1 cellular context compared by ENCODE assay signal in the genomic region with DNA sequence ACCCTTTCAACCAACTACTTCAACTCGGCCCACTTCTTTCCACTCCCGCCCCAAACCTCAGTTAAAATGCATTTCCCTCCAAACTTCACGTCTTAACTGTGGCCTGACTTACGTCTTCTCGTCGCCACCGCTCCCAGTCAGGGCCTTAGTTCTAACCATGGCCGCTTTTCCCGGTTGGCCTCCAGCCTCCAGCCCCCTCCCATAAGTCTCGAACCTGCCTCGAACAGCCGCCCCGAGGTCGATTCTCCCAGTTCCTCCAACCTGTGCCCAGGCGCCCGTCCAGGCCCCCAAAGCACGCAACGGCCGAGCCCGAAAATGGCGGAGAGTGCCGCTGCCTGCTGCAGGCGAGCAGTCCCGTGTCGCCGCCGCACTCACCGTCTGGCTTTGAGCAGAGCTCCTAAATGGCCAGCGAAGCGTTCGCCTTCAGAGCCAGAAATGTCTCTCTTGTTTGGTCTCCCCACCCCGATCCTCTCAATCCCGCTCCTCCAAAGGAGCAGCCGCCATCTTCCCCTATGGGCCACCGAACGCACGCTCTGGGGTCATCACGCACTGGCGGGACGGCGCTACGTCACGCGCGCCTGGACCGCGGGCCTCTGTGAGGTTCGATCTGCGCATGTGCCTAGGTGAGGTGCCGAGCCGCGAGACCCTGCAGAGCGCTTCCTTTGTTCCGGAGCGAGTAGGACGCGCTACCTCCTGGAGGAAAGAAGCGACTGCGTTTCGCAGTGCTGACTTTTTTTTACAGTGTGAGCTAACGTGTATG.
A peak's percentile ranks its signal among the peaks of the same experiment; 100 is the strongest.
TF ChIP-seq lines count a peak whose summit lies in the region.

Gene WDR33 (minus strand): TSS at position 535 of the 760 bp plus-strand sequence. CDS start 40,190 bp downstream, outside the sequence.

TF ChIP-seq in HepG2, 621 proteins besides CTCF, POLR2A, EP300 and RAD21 (continued from another document and continues in another):
- TF ChIP-seq ZBTB40 (IDR thresholded peaks at IDR 0.05) (no peak), ZBTB40 (CRISPR knock-in tag; IDR thresholded peaks at IDR 0.05) (peak; percentile 74), ZNF33A (CRISPR knock-in tag; IDR thresholded peaks at IDR 0.05; ENCODE audit: borderline replicate concordance) (peak; percentile 57; the same call in 1 of the 2 replicates), KMT2B (CRISPR knock-in tag; IDR thresholded peaks at IDR 0.05) (peak; percentile 98), SIX1 (CRISPR knock-in tag; IDR thresholded peaks at IDR 0.05; ENCODE audit: borderline replicate concordance) (no peak; the same call in 1 of the 2 replicates), TBX2 (CRISPR knock-in tag; IDR thresholded peaks at IDR 0.05; ENCODE audit: borderline replicate concordance) (peak; percentile 83), ZNF431 (CRISPR knock-in tag; IDR thresholded peaks at IDR 0.05; ENCODE audit: borderline replicate concordance, low read depth) (peak; percentile 92), ZFX (CRISPR knock-in tag; IDR thresholded peaks at IDR 0.05; ENCODE audit: low read depth) (peak; percentile 98), CBX5 (CRISPR knock-in tag; IDR thresholded peaks at IDR 0.05; ENCODE audit: borderline replicate concordance) (peak; percentile 69; the same call in 1 of the 2 replicates), RFX5 (IDR thresholded peaks at IDR 0.05; ENCODE audit: low read depth, low read length) (no peak), ETV6 (CRISPR knock-in tag; conservative IDR thresholded peaks at IDR 0.05) (no peak; the same call in 1 of the 2 replicates), PCBP1 (IDR thresholded peaks at IDR 0.05; ENCODE audit: borderline replicate concordance, low read depth, low read length) (no peak), ZBTB21 (CRISPR knock-in tag; IDR thresholded peaks at IDR 0.05) (peak; percentile 94), ZBTB4 (CRISPR knock-in tag; IDR thresholded peaks at IDR 0.05; ENCODE audit: borderline replicate concordance) (peak; percentile 90; the same call in 1 of the 2 replicates), AKAP8 (CRISPR knock-in tag; IDR thresholded peaks at IDR 0.05) (peak; percentile 75)
- TF ChIP-seq, protein P1, sequence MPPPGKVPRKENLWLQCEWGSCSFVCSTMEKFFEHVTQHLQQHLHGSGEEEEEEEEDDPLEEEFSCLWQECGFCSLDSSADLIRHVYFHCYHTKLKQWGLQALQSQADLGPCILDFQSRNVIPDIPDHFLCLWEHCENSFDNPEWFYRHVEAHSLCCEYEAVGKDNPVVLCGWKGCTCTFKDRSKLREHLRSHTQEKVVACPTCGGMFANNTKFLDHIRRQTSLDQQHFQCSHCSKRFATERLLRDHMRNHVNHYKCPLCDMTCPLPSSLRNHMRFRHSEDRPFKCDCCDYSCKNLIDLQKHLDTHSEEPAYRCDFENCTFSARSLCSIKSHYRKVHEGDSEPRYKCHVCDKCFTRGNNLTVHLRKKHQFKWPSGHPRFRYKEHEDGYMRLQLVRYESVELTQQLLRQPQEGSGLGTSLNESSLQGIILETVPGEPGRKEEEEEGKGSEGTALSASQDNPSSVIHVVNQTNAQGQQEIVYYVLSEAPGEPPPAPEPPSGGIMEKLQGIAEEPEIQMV (CRISPR knock-in tag; IDR thresholded peaks at IDR 0.05; ENCODE audit: low read depth) = peak; percentile 89
- TF ChIP-seq, protein P2, sequence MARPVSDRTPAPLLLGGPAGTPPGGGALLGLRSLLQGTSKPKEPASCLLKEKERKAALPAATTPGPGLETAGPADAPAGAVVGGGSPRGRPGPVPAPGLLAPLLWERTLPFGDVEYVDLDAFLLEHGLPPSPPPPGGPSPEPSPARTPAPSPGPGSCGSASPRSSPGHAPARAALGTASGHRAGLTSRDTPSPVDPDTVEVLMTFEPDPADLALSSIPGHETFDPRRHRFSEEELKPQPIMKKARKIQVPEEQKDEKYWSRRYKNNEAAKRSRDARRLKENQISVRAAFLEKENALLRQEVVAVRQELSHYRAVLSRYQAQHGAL (CRISPR knock-in tag; IDR thresholded peaks at IDR 0.05; ENCODE audit: not compliant biosample characterization) = peak; percentile 47
- TF ChIP-seq, protein P3, sequence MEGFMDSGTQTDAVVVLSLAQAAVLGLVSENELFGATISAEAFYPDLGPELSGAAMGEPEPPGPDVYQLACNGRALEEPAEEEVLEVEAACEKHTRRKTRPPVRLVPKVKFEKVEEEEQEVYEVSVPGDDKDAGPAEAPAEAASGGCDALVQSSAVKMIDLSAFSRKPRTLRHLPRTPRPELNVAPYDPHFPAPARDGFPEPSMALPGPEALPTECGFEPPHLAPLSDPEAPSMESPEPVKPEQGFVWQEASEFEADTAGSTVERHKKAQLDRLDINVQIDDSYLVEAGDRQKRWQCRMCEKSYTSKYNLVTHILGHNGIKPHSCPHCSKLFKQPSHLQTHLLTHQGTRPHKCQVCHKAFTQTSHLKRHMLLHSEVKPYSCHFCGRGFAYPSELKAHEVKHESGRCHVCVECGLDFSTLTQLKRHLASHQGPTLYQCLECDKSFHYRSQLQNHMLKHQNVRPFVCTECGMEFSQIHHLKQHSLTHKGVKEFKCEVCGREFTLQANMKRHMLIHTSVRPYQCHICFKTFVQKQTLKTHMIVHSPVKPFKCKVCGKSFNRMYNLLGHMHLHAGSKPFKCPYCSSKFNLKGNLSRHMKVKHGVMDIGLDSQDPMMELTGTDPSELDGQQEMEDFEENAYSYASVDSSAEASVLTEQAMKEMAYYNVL (CRISPR knock-in tag; IDR thresholded peaks at IDR 0.05; ENCODE audit: borderline replicate concordance) = peak; percentile 62; the same call in 1 of the 2 replicates
- TF ChIP-seq, protein P4, sequence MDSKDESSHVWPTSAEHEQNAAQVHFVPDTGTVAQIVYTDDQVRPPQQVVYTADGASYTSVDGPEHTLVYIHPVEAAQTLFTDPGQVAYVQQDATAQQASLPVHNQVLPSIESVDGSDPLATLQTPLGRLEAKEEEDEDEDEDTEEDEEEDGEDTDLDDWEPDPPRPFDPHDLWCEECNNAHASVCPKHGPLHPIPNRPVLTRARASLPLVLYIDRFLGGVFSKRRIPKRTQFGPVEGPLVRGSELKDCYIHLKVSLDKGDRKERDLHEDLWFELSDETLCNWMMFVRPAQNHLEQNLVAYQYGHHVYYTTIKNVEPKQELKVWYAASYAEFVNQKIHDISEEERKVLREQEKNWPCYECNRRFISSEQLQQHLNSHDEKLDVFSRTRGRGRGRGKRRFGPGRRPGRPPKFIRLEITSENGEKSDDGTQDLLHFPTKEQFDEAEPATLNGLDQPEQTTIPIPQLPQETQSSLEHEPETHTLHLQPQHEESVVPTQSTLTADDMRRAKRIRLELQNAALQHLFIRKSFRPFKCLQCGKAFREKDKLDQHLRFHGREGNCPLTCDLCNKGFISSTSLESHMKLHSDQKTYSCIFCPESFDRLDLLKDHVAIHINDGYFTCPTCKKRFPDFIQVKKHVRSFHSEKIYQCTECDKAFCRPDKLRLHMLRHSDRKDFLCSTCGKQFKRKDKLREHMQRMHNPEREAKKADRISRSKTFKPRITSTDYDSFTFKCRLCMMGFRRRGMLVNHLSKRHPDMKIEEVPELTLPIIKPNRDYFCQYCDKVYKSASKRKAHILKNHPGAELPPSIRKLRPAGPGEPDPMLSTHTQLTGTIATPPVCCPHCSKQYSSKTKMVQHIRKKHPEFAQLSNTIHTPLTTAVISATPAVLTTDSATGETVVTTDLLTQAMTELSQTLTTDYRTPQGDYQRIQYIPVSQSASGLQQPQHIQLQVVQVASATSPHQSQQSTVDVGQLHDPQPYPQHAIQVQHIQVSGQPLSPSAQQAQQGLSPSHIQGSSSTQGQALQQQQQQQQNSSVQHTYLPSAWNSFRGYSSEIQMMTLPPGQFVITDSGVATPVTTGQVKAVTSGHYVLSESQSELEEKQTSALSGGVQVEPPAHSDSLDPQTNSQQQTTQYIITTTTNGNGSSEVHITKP (CRISPR knock-in tag; IDR thresholded peaks at IDR 0.05; ENCODE audit: low read depth) = peak; percentile 60; the same call in 1 of the 2 replicates
- TF ChIP-seq, protein P5, sequence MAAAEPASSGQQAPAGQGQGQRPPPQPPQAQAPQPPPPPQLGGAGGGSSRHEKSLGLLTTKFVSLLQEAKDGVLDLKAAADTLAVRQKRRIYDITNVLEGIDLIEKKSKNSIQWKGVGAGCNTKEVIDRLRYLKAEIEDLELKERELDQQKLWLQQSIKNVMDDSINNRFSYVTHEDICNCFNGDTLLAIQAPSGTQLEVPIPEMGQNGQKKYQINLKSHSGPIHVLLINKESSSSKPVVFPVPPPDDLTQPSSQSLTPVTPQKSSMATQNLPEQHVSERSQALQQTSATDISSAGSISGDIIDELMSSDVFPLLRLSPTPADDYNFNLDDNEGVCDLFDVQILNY (CRISPR knock-in tag; conservative IDR thresholded peaks at IDR 0.05) = no peak; the same call in 1 of the 2 replicates
- TF ChIP-seq, protein P6, sequence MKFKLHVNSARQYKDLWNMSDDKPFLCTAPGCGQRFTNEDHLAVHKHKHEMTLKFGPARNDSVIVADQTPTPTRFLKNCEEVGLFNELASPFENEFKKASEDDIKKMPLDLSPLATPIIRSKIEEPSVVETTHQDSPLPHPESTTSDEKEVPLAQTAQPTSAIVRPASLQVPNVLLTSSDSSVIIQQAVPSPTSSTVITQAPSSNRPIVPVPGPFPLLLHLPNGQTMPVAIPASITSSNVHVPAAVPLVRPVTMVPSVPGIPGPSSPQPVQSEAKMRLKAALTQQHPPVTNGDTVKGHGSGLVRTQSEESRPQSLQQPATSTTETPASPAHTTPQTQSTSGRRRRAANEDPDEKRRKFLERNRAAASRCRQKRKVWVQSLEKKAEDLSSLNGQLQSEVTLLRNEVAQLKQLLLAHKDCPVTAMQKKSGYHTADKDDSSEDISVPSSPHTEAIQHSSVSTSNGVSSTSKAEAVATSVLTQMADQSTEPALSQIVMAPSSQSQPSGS (CRISPR knock-in tag; IDR thresholded peaks at IDR 0.05) = peak; percentile 86
- TF ChIP-seq, protein P7, sequence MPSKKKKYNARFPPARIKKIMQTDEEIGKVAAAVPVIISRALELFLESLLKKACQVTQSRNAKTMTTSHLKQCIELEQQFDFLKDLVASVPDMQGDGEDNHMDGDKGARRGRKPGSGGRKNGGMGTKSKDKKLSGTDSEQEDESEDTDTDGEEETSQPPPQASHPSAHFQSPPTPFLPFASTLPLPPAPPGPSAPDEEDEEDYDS (CRISPR knock-in tag; IDR thresholded peaks at IDR 0.05) = peak; percentile 96
